In genomic region chr11:16312242-16312641, GRCh38 we compare ENCODE assay signal across 1 cellular context.
TF ChIP-seq lines count a peak whose summit lies in the region.

No MANE protein-coding gene starts in this region.

TF ChIP-seq in GM23338, 12 proteins besides CTCF, POLR2A, EP300 and RAD21 (continued from another document):
- TF ChIP-seq, protein P1, sequence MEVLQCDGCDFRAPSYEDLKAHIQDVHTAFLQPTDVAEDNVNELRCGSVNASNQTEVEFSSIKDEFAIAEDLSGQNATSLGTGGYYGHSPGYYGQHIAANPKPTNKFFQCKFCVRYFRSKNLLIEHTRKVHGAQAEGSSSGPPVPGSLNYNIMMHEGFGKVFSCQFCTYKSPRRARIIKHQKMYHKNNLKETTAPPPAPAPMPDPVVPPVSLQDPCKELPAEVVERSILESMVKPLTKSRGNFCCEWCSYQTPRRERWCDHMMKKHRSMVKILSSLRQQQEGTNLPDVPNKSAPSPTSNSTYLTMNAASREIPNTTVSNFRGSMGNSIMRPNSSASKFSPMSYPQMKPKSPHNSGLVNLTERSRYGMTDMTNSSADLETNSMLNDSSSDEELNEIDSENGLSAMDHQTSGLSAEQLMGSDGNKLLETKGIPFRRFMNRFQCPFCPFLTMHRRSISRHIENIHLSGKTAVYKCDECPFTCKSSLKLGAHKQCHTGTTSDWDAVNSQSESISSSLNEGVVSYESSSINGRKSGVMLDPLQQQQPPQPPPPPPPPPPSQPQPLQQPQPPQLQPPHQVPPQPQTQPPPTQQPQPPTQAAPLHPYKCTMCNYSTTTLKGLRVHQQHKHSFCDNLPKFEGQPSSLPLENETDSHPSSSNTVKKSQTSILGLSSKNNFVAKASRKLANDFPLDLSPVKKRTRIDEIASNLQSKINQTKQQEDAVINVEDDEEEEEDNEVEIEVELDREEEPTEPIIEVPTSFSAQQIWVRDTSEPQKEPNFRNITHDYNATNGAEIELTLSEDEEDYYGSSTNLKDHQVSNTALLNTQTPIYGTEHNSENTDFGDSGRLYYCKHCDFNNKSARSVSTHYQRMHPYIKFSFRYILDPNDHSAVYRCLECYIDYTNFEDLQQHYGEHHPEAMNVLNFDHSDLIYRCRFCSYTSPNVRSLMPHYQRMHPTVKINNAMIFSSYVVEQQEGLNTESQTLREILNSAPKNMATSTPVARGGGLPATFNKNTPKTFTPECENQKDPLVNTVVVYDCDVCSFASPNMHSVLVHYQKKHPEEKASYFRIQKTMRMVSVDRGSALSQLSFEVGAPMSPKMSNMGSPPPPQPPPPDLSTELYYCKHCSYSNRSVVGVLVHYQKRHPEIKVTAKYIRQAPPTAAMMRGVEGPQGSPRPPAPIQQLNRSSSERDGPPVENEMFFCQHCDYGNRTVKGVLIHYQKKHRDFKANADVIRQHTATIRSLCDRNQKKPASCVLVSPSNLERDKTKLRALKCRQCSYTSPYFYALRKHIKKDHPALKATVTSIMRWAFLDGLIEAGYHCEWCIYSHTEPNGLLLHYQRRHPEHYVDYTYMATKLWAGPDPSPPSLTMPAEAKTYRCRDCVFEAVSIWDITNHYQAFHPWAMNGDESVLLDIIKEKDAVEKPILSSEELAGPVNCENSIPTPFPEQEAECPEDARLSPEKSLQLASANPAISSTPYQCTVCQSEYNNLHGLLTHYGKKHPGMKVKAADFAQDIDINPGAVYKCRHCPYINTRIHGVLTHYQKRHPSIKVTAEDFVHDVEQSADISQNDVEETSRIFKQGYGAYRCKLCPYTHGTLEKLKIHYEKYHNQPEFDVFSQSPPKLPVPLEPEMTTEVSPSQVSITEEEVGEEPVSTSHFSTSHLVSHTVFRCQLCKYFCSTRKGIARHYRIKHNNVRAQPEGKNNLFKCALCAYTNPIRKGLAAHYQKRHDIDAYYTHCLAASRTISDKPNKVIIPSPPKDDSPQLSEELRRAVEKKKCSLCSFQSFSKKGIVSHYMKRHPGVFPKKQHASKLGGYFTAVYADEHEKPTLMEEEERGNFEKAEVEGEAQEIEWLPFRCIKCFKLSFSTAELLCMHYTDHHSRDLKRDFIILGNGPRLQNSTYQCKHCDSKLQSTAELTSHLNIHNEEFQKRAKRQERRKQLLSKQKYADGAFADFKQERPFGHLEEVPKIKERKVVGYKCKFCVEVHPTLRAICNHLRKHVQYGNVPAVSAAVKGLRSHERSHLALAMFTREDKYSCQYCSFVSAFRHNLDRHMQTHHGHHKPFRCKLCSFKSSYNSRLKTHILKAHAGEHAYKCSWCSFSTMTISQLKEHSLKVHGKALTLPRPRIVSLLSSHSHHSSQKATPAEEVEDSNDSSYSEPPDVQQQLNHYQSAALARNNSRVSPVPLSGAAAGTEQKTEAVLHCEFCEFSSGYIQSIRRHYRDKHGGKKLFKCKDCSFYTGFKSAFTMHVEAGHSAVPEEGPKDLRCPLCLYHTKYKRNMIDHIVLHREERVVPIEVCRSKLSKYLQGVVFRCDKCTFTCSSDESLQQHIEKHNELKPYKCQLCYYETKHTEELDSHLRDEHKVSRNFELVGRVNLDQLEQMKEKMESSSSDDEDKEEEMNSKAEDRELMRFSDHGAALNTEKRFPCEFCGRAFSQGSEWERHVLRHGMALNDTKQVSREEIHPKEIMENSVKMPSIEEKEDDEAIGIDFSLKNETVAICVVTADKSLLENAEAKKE (CRISPR knock-in tag; IDR thresholded peaks at IDR 0.05), result no peak
- no peak for TF ChIP-seq CREB1 (CRISPR knock-in tag; IDR thresholded peaks at IDR 0.05; ENCODE audit: low read depth)
- no peak for TF ChIP-seq ZNF114 (CRISPR knock-in tag; IDR thresholded peaks at IDR 0.05)
- no peak for TF ChIP-seq ZNF331 (CRISPR knock-in tag; IDR thresholded peaks at IDR 0.05; ENCODE audit: low read depth)
